ENCODE assay signal across 2 cellular contexts in the genomic region with DNA sequence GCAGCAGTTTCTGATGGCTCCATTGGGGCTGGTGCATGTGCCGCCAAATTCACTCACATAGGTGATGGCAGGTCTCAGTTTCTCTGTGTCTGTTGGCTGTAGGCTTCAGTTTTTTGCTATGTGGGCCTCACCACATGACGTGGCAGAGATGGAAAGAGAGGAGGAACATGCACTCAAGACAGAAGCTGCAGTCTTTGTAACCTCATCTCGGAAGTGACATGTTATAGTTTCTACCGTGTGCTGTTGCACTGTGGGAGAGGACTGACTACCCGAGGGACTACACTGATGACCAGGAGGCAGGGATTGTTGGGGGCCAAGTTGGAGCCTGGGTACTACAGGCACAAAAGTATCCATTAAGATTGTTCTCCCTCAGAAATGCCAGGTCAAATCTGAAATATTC.
A peak's percentile ranks its signal among the peaks of the same experiment; 100 is the strongest.
TF ChIP-seq lines count a peak whose summit lies in the region.

No MANE protein-coding gene starts in this region.

TF ChIP-seq in HepG2, 621 proteins besides CTCF, POLR2A, EP300 and RAD21:
- TF ChIP-seq ZZZ3 (CRISPR knock-in tag; IDR thresholded peaks at IDR 0.05; ENCODE audit: borderline replicate concordance) (no peak), CREB1 (IDR thresholded peaks at IDR 0.05) (peak; percentile 51), CREB1 (CRISPR knock-in tag; IDR thresholded peaks at IDR 0.05) (no peak)
TF ChIP-seq in HepG2: peak in this region for 1.

TF ChIP-seq in GM12878, 131 proteins besides CTCF, POLR2A, EP300 and RAD21:
- TF ChIP-seq RUNX3 (IDR thresholded peaks at IDR 0.05; ENCODE audit: low read length) (no peak), HDAC6 (IDR thresholded peaks at IDR 0.05; ENCODE audit: unreplicated experiment) (no peak), CREB1 (IDR thresholded peaks at IDR 0.05; ENCODE audit: low read depth) (no peak), SP1 (IDR thresholded peaks at IDR 0.05; ENCODE audit: low read depth, low read length) (no peak)
- TF ChIP-seq, protein P1, sequence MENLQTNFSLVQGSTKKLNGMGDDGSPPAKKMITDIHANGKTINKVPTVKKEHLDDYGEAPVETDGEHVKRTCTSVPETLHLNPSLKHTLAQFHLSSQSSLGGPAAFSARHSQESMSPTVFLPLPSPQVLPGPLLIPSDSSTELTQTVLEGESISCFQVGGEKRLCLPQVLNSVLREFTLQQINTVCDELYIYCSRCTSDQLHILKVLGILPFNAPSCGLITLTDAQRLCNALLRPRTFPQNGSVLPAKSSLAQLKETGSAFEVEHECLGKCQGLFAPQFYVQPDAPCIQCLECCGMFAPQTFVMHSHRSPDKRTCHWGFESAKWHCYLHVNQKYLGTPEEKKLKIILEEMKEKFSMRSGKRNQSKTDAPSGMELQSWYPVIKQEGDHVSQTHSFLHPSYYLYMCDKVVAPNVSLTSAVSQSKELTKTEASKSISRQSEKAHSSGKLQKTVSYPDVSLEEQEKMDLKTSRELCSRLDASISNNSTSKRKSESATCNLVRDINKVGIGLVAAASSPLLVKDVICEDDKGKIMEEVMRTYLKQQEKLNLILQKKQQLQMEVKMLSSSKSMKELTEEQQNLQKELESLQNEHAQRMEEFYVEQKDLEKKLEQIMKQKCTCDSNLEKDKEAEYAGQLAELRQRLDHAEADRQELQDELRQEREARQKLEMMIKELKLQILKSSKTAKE (IDR thresholded peaks at IDR 0.05; ENCODE audit: low read depth, poor library complexity, severe bottlenecking) = no peak
